In genomic region chr10:26528715-26529393, GRCh38 we compare ENCODE assay signal across 15 cellular contexts.
A peak's percentile ranks its signal among the peaks of the same experiment; 100 is the strongest.
DNase-seq lines count a peak whose midpoint lies in the region; ATAC-seq and TF ChIP-seq lines count a peak whose summit lies in the region.
"Had no signal": no experiment of that assay in that cellular context is flagged by ENCODE, and none has a peak within 500 bp of the region (broad histone marks: within the 10 kb centered on the region; RNA-seq: fewer than 3 reads in every experiment).

No MANE protein-coding gene starts in this region.

- H3K4me3 Mint-ChIP-seq in naive thymus-derived CD8-positive, alpha-beta T cell = no peak overlapping the region

- 67 to 85% methylated on average over 10 of the region's 10 CpGs for WGBS in esophagus squamous epithelium, 2 donors

- H3K27me3 Mint-ChIP-seq in naive thymus-derived CD8-positive, alpha-beta T cell = no peaks in the 10 kb centered on the region

- peaks cover 14 to 38% (median 32%) of the 10 kb centered on the region in 4 donors for H3K4me1 Mint-ChIP-seq in naive thymus-derived CD8-positive, alpha-beta T cell

- no peaks in the 10 kb centered on the region for H3K9me3 Mint-ChIP-seq in naive thymus-derived CD8-positive, alpha-beta T cell

- no peak overlapping the region for H3K27ac ChIP-seq in esophagus squamous epithelium
- H3K27ac ChIP-seq: A549, testis had no signal

- H3K27me3 ChIP-seq in esophagus squamous epithelium = no peaks in the 10 kb centered on the region
- H3K27me3 ChIP-seq: testis had no signal

- H3K9me3 ChIP-seq in esophagus squamous epithelium = no peaks in the 10 kb centered on the region
- H3K9me3 ChIP-seq: A549, testis had no signal

- no peak overlapping the region for H3K4me3 ChIP-seq in esophagus squamous epithelium
- H3K4me3 ChIP-seq: A549, K562, testis had no signal

- no peak for TF ChIP-seq POLR2A in esophagus squamous epithelium (IDR thresholded peaks at IDR 0.05)

- peak; percentile 26 for DNase-seq in activated CD8-positive, alpha-beta memory T cell treated with anti-CD3 and anti-CD28 coated beads for 24 hours
- DNase-seq in activated CD8-positive, alpha-beta memory T cell treated with anti-CD3 and anti-CD28 coated beads, Interleukin-2, amount 50 U/mL, for 48 hours = no peak
- no peak for DNase-seq in naive thymus-derived CD8-positive, alpha-beta T cell
- DNase-seq in esophagus squamous epithelium (lab: John Stamatoyannopoulos, UW) (no peak), cortex of kidney (lab: John Stamatoyannopoulos, UW) (no peak)
- DNase-seq: GOT3, left ventricle myocardium superior, NCI-H2107, testis had no signal

- ATAC-seq in GM21526 (IDR thresholded peaks at IDR 0.05; ENCODE audit: low FRiP score, unreplicated experiment) (peak; percentile 67), HG03342 (IDR thresholded peaks at IDR 0.05; ENCODE audit: unreplicated experiment) (peak; percentile 63), HG03196 (IDR thresholded peaks at IDR 0.05; ENCODE audit: unreplicated experiment) (no peak)
- no peak for ATAC-seq in naive thymus-derived CD8-positive, alpha-beta T cell
- ATAC-seq: A549, K562, left ventricle myocardium superior, Panc1 had no signal

- H3K4me1 ChIP-seq in esophagus squamous epithelium = no peaks in the 10 kb centered on the region
- H3K4me1 ChIP-seq: testis had no signal

- intact Hi-C loops in esophagus squamous epithelium (cut with DNase I) = no loop called here

- peak overlapping the region in 9 of 10 donors; percentile 14 to 82 (median 73) for H3K27ac Mint-ChIP-seq in naive thymus-derived CD8-positive, alpha-beta T cell

- peaks cover 4 to 87% (median 46%) of the 10 kb centered on the region in 3 donors for H3K36me3 Mint-ChIP-seq in naive thymus-derived CD8-positive, alpha-beta T cell

- no peaks in the 10 kb centered on the region for H3K36me3 ChIP-seq in esophagus squamous epithelium

- TF ChIP-seq CTCF in esophagus squamous epithelium (IDR thresholded peaks at IDR 0.05) = no peak

- POLR2A ChIA-PET in naive thymus-derived CD8-positive, alpha-beta T cell (lab: Charles Lee) = no interaction called here

Comparison
In these comparisons a context has a peak if more than half of its experiments do, and no peak if none do; other contexts are left out.
1. ATAC-seq: peak in GM21526 (single experiment) and HG03342 (single experiment); none in naive thymus-derived CD8-positive, alpha-beta T cell (0 of 2) and HG03196 (single experiment).